ENCODE assay signal across 8 cellular contexts in genomic region chr17:76710863-76711611, GRCh38. TPM values are rescaled to one million over a fixed set of nuclear protein-coding genes. Genes with fewer than 3 reads are reported as not detected.
DNase-seq lines count a peak whose midpoint lies in the region; ATAC-seq, FAIRE-seq and TF ChIP-seq lines count a peak whose summit lies in the region.

Gene MXRA7, minus strand, starts transcription at chr17:76710965. Its CDS starts 19 bp downstream, at chr17:76710946.

- peak within 1 kb of the TSS; percentile 79 for H2AFZ ChIP-seq in PC-3 (ENCODE audit: low read length)

- no peaks in the 10 kb centered on the region for H3K9me2 ChIP-seq in PC-3 (replicated peaks; ENCODE audit: low read length)

- TF ChIP-seq CTCF in A673 (conservative IDR thresholded peaks at IDR 0.05; ENCODE audit: low read depth, low read length) (no peak), PC-3 (conservative IDR thresholded peaks at IDR 0.05; ENCODE audit: low read depth, low read length) (no peak)

- peaks cover 39% of the 10 kb centered on the region for H3K4me1 ChIP-seq in A673 (ENCODE audit: insufficient read depth, low read length, poor library complexity, severe bottlenecking)
- peaks cover 25% of the 10 kb centered on the region for H3K4me1 ChIP-seq in PC-3 (ENCODE audit: insufficient read depth, low read length)
- peaks cover 14 to 21% of the 10 kb centered on the region in 2 donors for H3K4me1 ChIP-seq in naive thymus-derived CD4-positive, alpha-beta T cell (ENCODE audit: control insufficient read depth in 2 of 2, insufficient read depth in 2 of 2, low read length in 2 of 2)

- peaks cover 19 to 57% (median 33%) of the 10 kb centered on the region in 7 donors for H3K4me1 Mint-ChIP-seq in naive thymus-derived CD4-positive, alpha-beta T cell

- POLR2A ChIA-PET in A673 (lab: Charles Lee; ENCODE audit: low non-redundant PET): no interaction called here
- POLR2A ChIA-PET in PC-3 (lab: Charles Lee; ENCODE audit: unreplicated experiment): interaction anchor here (0.6 kb wide), 2 partner anchors 13 to 22 kb away, joined by 3 read pairs; no protein-coding TSS in a partner anchor
- POLR2A ChIA-PET in naive thymus-derived CD4-positive, alpha-beta T cell (lab: Charles Lee): interaction anchor here (0.6 to 1.8 kb wide), 4 partner anchors 15 to 39 kb away, joined by 3 to 7 read pairs (median 4); partner anchors contain the start of gene JMJD6

- no peaks in the 10 kb centered on the region for H3K36me3 ChIP-seq in A673 (ENCODE audit: insufficient read depth, low read length, poor library complexity, severe bottlenecking)
- H3K36me3 ChIP-seq in PC-3 (ENCODE audit: low read depth, low read length): peaks cover 20% of the 10 kb centered on the region; the same call in 1 of the 2 replicates
- H3K36me3 ChIP-seq in naive thymus-derived CD4-positive, alpha-beta T cell (ENCODE audit: control insufficient read depth in 2 of 3, insufficient read depth in 3 of 3, low read length in 3 of 3): peaks cover 0 to 16% (median 0%) of the 10 kb centered on the region in 3 experiments

- H3K4me2 ChIP-seq in PC-3 (ENCODE audit: low read length): peak within 1 kb of the TSS; percentile 89

- peak within 1 kb of the TSS; percentile 64 for H3K9ac ChIP-seq in PC-3 (ENCODE audit: low read length)

- no peak for FAIRE-seq in H54 (lab: Jason Lieb, UNC)

- intact Hi-C loops in A673 (cut with micrococcal nuclease; ENCODE audit: unreplicated experiment) (loop anchor here (10.0 kb wide), 1 partner anchor 146 kb away; a partner anchor contains a TSS), PC-3 (cut with micrococcal nuclease) (loop anchor here (1.0 to 10.0 kb wide), 4 partner anchors 15 to 146 kb away; partner anchors contain the start of genes JMJD6, METTL23 and ST6GALNAC1)
- intact Hi-C loops in naive thymus-derived CD4-positive, alpha-beta T cell (cut with micrococcal nuclease): loop anchor here in 1 of 2 donors (1.0 kb wide), 1 partner anchor 40 kb away; no protein-coding TSS in a partner anchor

- peak within 1 kb of the TSS; percentile 61 to 84 (median 76) for H3K4me3 Mint-ChIP-seq in naive thymus-derived CD4-positive, alpha-beta T cell

- CTCF ChIA-PET in A673 (lab: Charles Lee): no interaction called here
- CTCF ChIA-PET in PC-3 (lab: Charles Lee): no interaction called here
- CTCF ChIA-PET in naive thymus-derived CD4-positive, alpha-beta T cell (lab: Charles Lee): interaction anchor here (0.9 to 4.9 kb wide), 4 partner anchors 12 to 345 kb away, joined by 3 to 35 read pairs (median 12); partner anchors contain the start of genes JMJD6 and METTL23

- BruUV-seq in A673 (replicated peaks; lab: Mats Ljungman, UMichigan) (no TSS peak), PC-3 (replicated peaks; lab: Mats Ljungman, UMichigan) (no TSS peak)

- H3K79me2 ChIP-seq in PC-3 (ENCODE audit: low read length): peaks cover 36% of the 10 kb centered on the region

- no peaks in the 10 kb centered on the region for H3K9me3 Mint-ChIP-seq in naive thymus-derived CD4-positive, alpha-beta T cell

- H4K20me1 ChIP-seq in PC-3 (ENCODE audit: low read length): no peaks in the 10 kb centered on the region

- no peaks in the 10 kb centered on the region for H3K9me3 ChIP-seq in A673 (ENCODE audit: low read depth, low read length, poor library complexity, severe bottlenecking)
- no peaks in the 10 kb centered on the region for H3K9me3 ChIP-seq in PC-3 (ENCODE audit: low read length)
- no peaks in the 10 kb centered on the region for H3K9me3 ChIP-seq in naive thymus-derived CD4-positive, alpha-beta T cell (ENCODE audit: control insufficient read depth in 2 of 3, low read length in 3 of 3)

- peaks cover 0 to 13% (median 0%) of the 10 kb centered on the region in 5 donors for H3K27me3 Mint-ChIP-seq in naive thymus-derived CD4-positive, alpha-beta T cell

- H3K27me3 ChIP-seq in A673 (replicated peaks; ENCODE audit: insufficient read depth, low read depth, low read length, poor library complexity): no peaks in the 10 kb centered on the region
- no peaks in the 10 kb centered on the region for H3K27me3 ChIP-seq in PC-3 (ENCODE audit: low read length)
- no peaks in the 10 kb centered on the region for H3K27me3 ChIP-seq in naive thymus-derived CD4-positive, alpha-beta T cell (ENCODE audit: control insufficient read depth in 2 of 2, insufficient read depth in 2 of 2, low read length in 2 of 2)

- H3K27ac ChIP-seq in A673 (ENCODE audit: low read depth, low read length, poor library complexity, severe bottlenecking): peak within 1 kb of the TSS; percentile 71
- H3K27ac ChIP-seq in PC-3 (ENCODE audit: low read length): peak within 1 kb of the TSS; percentile 64
- H3K27ac ChIP-seq in naive thymus-derived CD4-positive, alpha-beta T cell (ENCODE audit: low read depth, low read length): no peak within 1 kb of the TSS
- peak within 1 kb of the TSS; percentile 71 for H3K27ac ChIP-seq in substantia nigra (ENCODE audit: low read depth, low read length, poor library complexity, severe bottlenecking)

- H3K4me3 ChIP-seq in A673 (ENCODE audit: low read depth, low read length, poor library complexity, severe bottlenecking) (peak within 1 kb of the TSS; percentile 58), PC-3 (ENCODE audit: low read length) (peak within 1 kb of the TSS; percentile 73)
- no peak within 1 kb of the TSS for H3K4me3 ChIP-seq in naive thymus-derived CD4-positive, alpha-beta T cell (ENCODE audit: low read length)

- no peaks in the 10 kb centered on the region for H3F3A ChIP-seq in PC-3 (ENCODE audit: low read length, unreplicated experiment)

- peaks cover 0 to 13% (median 4%) of the 10 kb centered on the region in 5 donors for H3K36me3 Mint-ChIP-seq in naive thymus-derived CD4-positive, alpha-beta T cell

- peak within 1 kb of the TSS in 5 of 9 donors; percentile 4 to 74 (median 52) for H3K27ac Mint-ChIP-seq in naive thymus-derived CD4-positive, alpha-beta T cell

- ATAC-seq in PC-3 (peak; percentile 54), GM21390 (IDR thresholded peaks at IDR 0.05; ENCODE audit: unreplicated experiment) (no peak)
- ATAC-seq in naive thymus-derived CD4-positive, alpha-beta T cell: peak; percentile 80

- peak; percentile 81 for TF ChIP-seq POLR2A in H54 (IDR thresholded peaks at IDR 0.05; ENCODE audit: low read depth, low read length)

- DNase-seq in A673 (ENCODE audit: low spot score) (peak; percentile 70), H54 (ENCODE audit: insufficient read length, low spot score) (peak; percentile 86), PC-3 (peak; percentile 78), fibroblast of peridontal ligament (ENCODE audit: extremely low read depth) (peak; percentile 42), substantia nigra (lab: John Stamatoyannopoulos, UW) (peak in 36 of 49 donors; percentile 16 to 88 (median 52))
- peak; percentile 86 for DNase-seq in activated effector memory CD4-positive, alpha-beta T cell treated with anti-CD3 and anti-CD28 coated beads, Interleukin-2, amount 50 U/mL, for 16 hours
- peak in 4 of 9 donors; percentile 39 to 78 (median 44) for DNase-seq in naive thymus-derived CD4-positive, alpha-beta T cell

RNA-seq across cellular contexts. Expression of gene MXRA7, which starts in this region (rescaled TPM):
- total RNA-seq in A673 (2021) (61.5 and 62.8 TPM in 2 replicates), PC-3 (2014; rRNA removed) (98.3 and 148 TPM in 2 replicates)
- total RNA-seq in naive thymus-derived CD4-positive, alpha-beta T cell: 1 to 10 TPM; 2.1 to 7.5 (median 2.8) TPM
- polyA plus RNA-seq in naive thymus-derived CD4-positive, alpha-beta T cell: 1 to 10 TPM; 1.8 to 2.7 TPM
